ENCODE assay signal across 1 cellular context in the genomic region with DNA sequence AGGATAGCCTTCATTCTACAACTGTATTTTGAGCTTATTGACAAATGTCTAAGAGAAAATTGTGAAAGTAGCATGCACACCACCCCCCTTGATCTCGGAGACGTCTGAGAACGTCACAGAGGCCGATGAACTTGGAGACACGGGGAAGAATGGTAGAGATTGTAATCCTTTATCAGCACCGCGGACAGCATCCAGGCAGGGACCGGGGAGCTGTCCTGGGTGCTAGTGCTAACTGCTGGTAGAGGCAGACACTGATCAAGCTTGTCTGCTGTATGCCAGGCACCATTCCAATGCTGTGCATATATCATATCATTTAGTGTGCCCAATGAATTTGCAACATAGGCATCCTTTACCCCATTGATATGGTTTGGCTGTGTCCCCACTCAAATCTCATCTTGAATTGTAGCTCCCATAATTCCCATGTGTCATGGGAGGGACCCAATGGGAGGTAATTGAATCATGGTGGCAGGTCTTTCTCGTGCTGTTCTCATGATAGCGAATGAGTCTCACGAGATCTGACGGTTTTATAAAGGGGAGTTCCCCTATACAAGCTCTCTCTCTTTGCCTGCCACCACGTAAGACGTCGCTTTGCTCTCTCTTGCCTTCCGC.
A peak's percentile ranks its signal among the peaks of the same experiment; 100 is the strongest.
TF ChIP-seq lines count a peak whose summit lies in the region.

No MANE protein-coding gene starts in this region.

TF ChIP-seq in WTC11, 78 proteins besides CTCF, POLR2A, EP300 and RAD21 (continued from another document):
- peak; percentile 100 for TF ChIP-seq TEAD4 (CRISPR knock-in tag; IDR thresholded peaks at IDR 0.05)
- TF ChIP-seq ZBTB21 (CRISPR knock-in tag; IDR thresholded peaks at IDR 0.05; ENCODE audit: borderline replicate concordance) = peak; percentile 95
- peak; percentile 95 for TF ChIP-seq CREM (CRISPR knock-in tag; IDR thresholded peaks at IDR 0.05)
- TF ChIP-seq ZNF281 (CRISPR knock-in tag; IDR thresholded peaks at IDR 0.05) = peak; percentile 100
- peak; percentile 94; the same call in 1 of the 2 replicates for TF ChIP-seq ZNF396 (CRISPR knock-in tag; IDR thresholded peaks at IDR 0.05; ENCODE audit: borderline replicate concordance)
- TF ChIP-seq ZNF671 (CRISPR knock-in tag; IDR thresholded peaks at IDR 0.05) = peak; percentile 79; the same call in 1 of the 2 replicates
TF ChIP-seq in WTC11: peak in this region for 67.
